Comparison of ENCODE assay signal across 8 cellular contexts in the genomic region with DNA sequence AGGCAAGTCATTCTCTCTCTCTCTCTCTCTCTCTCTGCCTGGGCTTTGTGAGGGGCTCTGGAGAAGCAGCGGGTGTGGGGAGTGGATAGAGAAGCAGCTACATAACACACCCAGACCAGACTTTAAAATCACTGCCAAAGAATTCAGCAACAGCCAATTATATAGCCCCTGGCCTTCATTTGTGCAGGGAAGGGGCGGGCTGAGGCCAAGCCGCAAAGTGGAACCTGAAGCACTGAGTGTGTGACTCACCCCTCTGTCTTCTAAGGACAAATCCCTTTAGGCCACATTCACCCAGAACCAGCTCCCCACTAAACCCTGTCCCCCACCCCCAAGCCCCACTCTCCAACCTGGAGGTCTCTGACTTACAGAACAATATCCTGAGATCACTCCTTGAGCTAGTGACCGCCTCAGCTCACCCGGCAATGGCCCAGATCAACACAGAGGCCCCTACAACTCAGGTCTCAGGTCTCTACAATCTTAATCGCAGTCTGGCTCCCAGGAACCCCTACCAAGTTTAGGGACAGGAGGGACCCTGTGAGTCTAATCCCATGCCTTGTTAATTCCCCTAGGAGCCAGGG. TPM values are rescaled to one million over a fixed set of nuclear protein-coding genes. Genes with fewer than 3 reads are reported as not detected.
DNase-seq lines count a peak whose midpoint lies in the region; ATAC-seq and TF ChIP-seq lines count a peak whose summit lies in the region.

No MANE protein-coding gene starts in this region.

- POLR2A ChIA-PET in WTC11 (lab: Charles Lee): interaction anchor here (0.6 kb wide), 1 partner anchor 9 kb away, joined by 4 read pairs; no protein-coding TSS in a partner anchor
- POLR2A ChIA-PET in naive thymus-derived CD8-positive, alpha-beta T cell (lab: Charles Lee): interaction anchor here (0.7 to 5.6 kb wide), 6 partner anchors 8 to 88 kb away, joined by 3 to 63 read pairs (median 4); no protein-coding TSS in a partner anchor

- peak; percentile 79 for DNase-seq in Calu3
- DNase-seq in WTC11 (ENCODE audit: low spot score): no peak
- no peak for DNase-seq in endothelial cell (ENCODE audit: low spot score)
- peak in 2 of 10 donors; percentile 22 to 38 for DNase-seq in naive thymus-derived CD8-positive, alpha-beta T cell
- DNase-seq in NCI-H128 (lab: John Stamatoyannopoulos, UW; ENCODE audit: unreplicated experiment): no peak

- H3K4me1 Mint-ChIP-seq in Calu3 (ENCODE audit: low read depth, unreplicated experiment) (peaks cover 58% of the 10 kb centered on the region), WTC11 (peaks cover 51% of the 10 kb centered on the region), endothelial cell (ENCODE audit: unreplicated experiment) (peaks cover 77% of the 10 kb centered on the region)
- peaks cover 61 to 97% (median 92%) of the 10 kb centered on the region in 4 donors for H3K4me1 Mint-ChIP-seq in naive thymus-derived CD8-positive, alpha-beta T cell

- H3K27me3 Mint-ChIP-seq in Calu3 (ENCODE audit: unreplicated experiment) (no peaks in the 10 kb centered on the region), WTC11 (ENCODE audit: low read depth) (peaks cover 7% of the 10 kb centered on the region), endothelial cell (ENCODE audit: unreplicated experiment) (peaks cover 11% of the 10 kb centered on the region)
- H3K27me3 Mint-ChIP-seq in naive thymus-derived CD8-positive, alpha-beta T cell: no peaks in the 10 kb centered on the region

- peaks cover 11% of the 10 kb centered on the region; the same call in 1 of the 2 replicates for H3K27me3 ChIP-seq in HUES64 (ENCODE audit: insufficient read depth, low read length)

- H3K36me3 Mint-ChIP-seq in Calu3 (ENCODE audit: insufficient read depth, unreplicated experiment) (peaks cover 45% of the 10 kb centered on the region), WTC11 (no peaks in the 10 kb centered on the region), endothelial cell (ENCODE audit: low read depth, unreplicated experiment) (peaks cover 5% of the 10 kb centered on the region)
- H3K36me3 Mint-ChIP-seq in naive thymus-derived CD8-positive, alpha-beta T cell: no peaks in the 10 kb centered on the region

- peak overlapping the region; percentile 87 for H3K4me3 Mint-ChIP-seq in Calu3 (ENCODE audit: low read depth, unreplicated experiment)
- H3K4me3 Mint-ChIP-seq in WTC11: no peak overlapping the region
- no peak overlapping the region for H3K4me3 Mint-ChIP-seq in endothelial cell (ENCODE audit: unreplicated experiment)
- H3K4me3 Mint-ChIP-seq in naive thymus-derived CD8-positive, alpha-beta T cell: peak overlapping the region; percentile 29 to 91 (median 76)

- intact Hi-C loops in Calu3 (cut with micrococcal nuclease; ENCODE audit: unreplicated experiment): loop anchor here (5.0 kb wide), 2 partner anchors 61 to 79 kb away; no protein-coding TSS in a partner anchor

- H3K27ac ChIP-seq in HUES64 (ENCODE audit: low read depth, low read length): peak overlapping the region; percentile 28; the same call in 1 of the 2 replicates

- H3K4me3 ChIP-seq in HUES64 (ENCODE audit: low read length): no peak overlapping the region

- peak overlapping the region; percentile 87 for H3K27ac Mint-ChIP-seq in Calu3 (ENCODE audit: unreplicated experiment)
- no peak overlapping the region for H3K27ac Mint-ChIP-seq in WTC11
- H3K27ac Mint-ChIP-seq in endothelial cell (ENCODE audit: unreplicated experiment): peak overlapping the region; percentile 61
- H3K27ac Mint-ChIP-seq in naive thymus-derived CD8-positive, alpha-beta T cell: peak overlapping the region; percentile 92 to 98 (median 97)

- H3K9me3 ChIP-seq in HUES64 (ENCODE audit: insufficient read depth, low read depth, low read length): no peaks in the 10 kb centered on the region

- H3K9me3 Mint-ChIP-seq in Calu3 (ENCODE audit: low read depth, unreplicated experiment) (no peaks in the 10 kb centered on the region), WTC11 (no peaks in the 10 kb centered on the region), endothelial cell (ENCODE audit: unreplicated experiment) (no peaks in the 10 kb centered on the region)
- no peaks in the 10 kb centered on the region for H3K9me3 Mint-ChIP-seq in naive thymus-derived CD8-positive, alpha-beta T cell

- BruUV-seq in Calu3 (replicated peaks; lab: Mats Ljungman, UMichigan): no TSS peak

- no peaks in the 10 kb centered on the region for H3K36me3 ChIP-seq in HUES64 (ENCODE audit: insufficient read depth, low read length)

- H3K4me1 ChIP-seq in HUES64 (ENCODE audit: insufficient read depth, low read length): peaks cover 63% of the 10 kb centered on the region

- peak overlapping the region; percentile 39 for H3K9ac ChIP-seq in HUES64 (ENCODE audit: low read depth, low read length)

- no peak for TF ChIP-seq CTCF in Calu3 (IDR thresholded peaks at IDR 0.05; ENCODE audit: unreplicated experiment)
- no peak for TF ChIP-seq CTCF in WTC11 (IDR thresholded peaks at IDR 0.05)
- TF ChIP-seq CTCF in endothelial cell (IDR thresholded peaks at IDR 0.05; ENCODE audit: unreplicated experiment): no peak

- CTCF ChIA-PET in Calu3 (lab: Charles Lee): interaction anchor here (0.6 to 1.4 kb wide), 4 partner anchors 9 to 661 kb away, joined by 3 to 5 read pairs (median 4); no protein-coding TSS in a partner anchor
- CTCF ChIA-PET in WTC11 (lab: Charles Lee): no interaction called here

- ATAC-seq in WTC11 (peak; percentile 42), GM19463 (IDR thresholded peaks at IDR 0.05; ENCODE audit: unreplicated experiment) (no peak), HG03097 (IDR thresholded peaks at IDR 0.05; ENCODE audit: low FRiP score, unreplicated experiment) (no peak)
- ATAC-seq in naive thymus-derived CD8-positive, alpha-beta T cell: peak in 1 of 2 donors; percentile 47

- 75% methylated on average over 5 of the region's 6 CpGs for WGBS in HUES64

TF ChIP-seq in WTC11, 78 proteins besides CTCF, POLR2A, EP300 and RAD21 (continues in another document):
- TF ChIP-seq, protein P1, sequence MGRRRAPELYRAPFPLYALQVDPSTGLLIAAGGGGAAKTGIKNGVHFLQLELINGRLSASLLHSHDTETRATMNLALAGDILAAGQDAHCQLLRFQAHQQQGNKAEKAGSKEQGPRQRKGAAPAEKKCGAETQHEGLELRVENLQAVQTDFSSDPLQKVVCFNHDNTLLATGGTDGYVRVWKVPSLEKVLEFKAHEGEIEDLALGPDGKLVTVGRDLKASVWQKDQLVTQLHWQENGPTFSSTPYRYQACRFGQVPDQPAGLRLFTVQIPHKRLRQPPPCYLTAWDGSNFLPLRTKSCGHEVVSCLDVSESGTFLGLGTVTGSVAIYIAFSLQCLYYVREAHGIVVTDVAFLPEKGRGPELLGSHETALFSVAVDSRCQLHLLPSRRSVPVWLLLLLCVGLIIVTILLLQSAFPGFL (CRISPR knock-in tag; IDR thresholded peaks at IDR 0.05; ENCODE audit: borderline replicate concordance): no peak
- TF ChIP-seq HMGA2 (CRISPR knock-in tag; IDR thresholded peaks at IDR 0.05) (no peak), PRRX2 (CRISPR knock-in tag; IDR thresholded peaks at IDR 0.05) (no peak), CBFB (CRISPR knock-in tag; IDR thresholded peaks at IDR 0.05; ENCODE audit: low read depth) (no peak), ATF1 (CRISPR knock-in tag; IDR thresholded peaks at IDR 0.05) (no peak)
- TF ChIP-seq, protein P2, sequence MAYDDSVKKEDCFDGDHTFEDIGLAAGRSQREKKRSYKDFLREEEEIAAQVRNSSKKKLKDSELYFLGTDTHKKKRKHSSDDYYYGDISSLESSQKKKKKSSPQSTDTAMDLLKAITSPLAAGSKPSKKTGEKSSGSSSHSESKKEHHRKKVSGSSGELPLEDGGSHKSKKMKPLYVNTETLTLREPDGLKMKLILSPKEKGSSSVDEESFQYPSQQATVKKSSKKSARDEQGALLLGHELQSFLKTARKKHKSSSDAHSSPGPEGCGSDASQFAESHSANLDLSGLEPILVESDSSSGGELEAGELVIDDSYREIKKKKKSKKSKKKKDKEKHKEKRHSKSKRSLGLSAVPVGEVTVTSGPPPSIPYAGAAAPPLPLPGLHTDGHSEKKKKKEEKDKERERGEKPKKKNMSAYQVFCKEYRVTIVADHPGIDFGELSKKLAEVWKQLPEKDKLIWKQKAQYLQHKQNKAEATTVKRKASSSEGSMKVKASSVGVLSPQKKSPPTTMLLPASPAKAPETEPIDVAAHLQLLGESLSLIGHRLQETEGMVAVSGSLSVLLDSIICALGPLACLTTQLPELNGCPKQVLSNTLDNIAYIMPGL (CRISPR knock-in tag; IDR thresholded peaks at IDR 0.05): no peak
- TF ChIP-seq, protein P3, sequence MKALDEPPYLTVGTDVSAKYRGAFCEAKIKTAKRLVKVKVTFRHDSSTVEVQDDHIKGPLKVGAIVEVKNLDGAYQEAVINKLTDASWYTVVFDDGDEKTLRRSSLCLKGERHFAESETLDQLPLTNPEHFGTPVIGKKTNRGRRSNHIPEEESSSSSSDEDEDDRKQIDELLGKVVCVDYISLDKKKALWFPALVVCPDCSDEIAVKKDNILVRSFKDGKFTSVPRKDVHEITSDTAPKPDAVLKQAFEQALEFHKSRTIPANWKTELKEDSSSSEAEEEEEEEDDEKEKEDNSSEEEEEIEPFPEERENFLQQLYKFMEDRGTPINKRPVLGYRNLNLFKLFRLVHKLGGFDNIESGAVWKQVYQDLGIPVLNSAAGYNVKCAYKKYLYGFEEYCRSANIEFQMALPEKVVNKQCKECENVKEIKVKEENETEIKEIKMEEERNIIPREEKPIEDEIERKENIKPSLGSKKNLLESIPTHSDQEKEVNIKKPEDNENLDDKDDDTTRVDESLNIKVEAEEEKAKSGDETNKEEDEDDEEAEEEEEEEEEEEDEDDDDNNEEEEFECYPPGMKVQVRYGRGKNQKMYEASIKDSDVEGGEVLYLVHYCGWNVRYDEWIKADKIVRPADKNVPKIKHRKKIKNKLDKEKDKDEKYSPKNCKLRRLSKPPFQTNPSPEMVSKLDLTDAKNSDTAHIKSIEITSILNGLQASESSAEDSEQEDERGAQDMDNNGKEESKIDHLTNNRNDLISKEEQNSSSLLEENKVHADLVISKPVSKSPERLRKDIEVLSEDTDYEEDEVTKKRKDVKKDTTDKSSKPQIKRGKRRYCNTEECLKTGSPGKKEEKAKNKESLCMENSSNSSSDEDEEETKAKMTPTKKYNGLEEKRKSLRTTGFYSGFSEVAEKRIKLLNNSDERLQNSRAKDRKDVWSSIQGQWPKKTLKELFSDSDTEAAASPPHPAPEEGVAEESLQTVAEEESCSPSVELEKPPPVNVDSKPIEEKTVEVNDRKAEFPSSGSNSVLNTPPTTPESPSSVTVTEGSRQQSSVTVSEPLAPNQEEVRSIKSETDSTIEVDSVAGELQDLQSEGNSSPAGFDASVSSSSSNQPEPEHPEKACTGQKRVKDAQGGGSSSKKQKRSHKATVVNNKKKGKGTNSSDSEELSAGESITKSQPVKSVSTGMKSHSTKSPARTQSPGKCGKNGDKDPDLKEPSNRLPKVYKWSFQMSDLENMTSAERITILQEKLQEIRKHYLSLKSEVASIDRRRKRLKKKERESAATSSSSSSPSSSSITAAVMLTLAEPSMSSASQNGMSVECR (CRISPR knock-in tag; IDR thresholded peaks at IDR 0.05; ENCODE audit: borderline replicate concordance): no peak

RNA-seq across cellular contexts. Expression of a gene that starts 6.0 kb away (rescaled TPM):
- total RNA-seq in Calu3 (2022): 69.5 and 71.1 TPM in 2 replicates
- polyA plus RNA-seq in HUES64 (2013, experiment 1 of 2): 14.2 TPM
- 17.8 TPM for polyA plus RNA-seq in HUES64 (2013, experiment 2 of 2)
- 19.1 to 20.2 TPM (median 19.8 TPM) in 3 replicates for total RNA-seq in WTC11 (2021)
- 86.7 TPM for total RNA-seq in endothelial cell (ENCODE audit: unreplicated experiment)
- total RNA-seq in naive thymus-derived CD8-positive, alpha-beta T cell: 10 to 100 TPM; 28.7 to 30.8 TPM
- polyA plus RNA-seq in naive thymus-derived CD8-positive, alpha-beta T cell: 10 to 100 TPM; 15.1 to 24.2 (median 18.6) TPM

Comparison
In these comparisons a context has a peak if more than half of its experiments do, and no peak if none do; other contexts are left out.
1. H3K4me3 Mint-ChIP-seq: peak in Calu3 (single experiment) and naive thymus-derived CD8-positive, alpha-beta T cell (10 of 10); none in WTC11 (single experiment) and endothelial cell (single experiment).